In genomic region chr16:24838554-24839266, GRCh38 we compare ENCODE assay signal across 11 cellular contexts. TPM values are rescaled to one million over a fixed set of nuclear protein-coding genes. Genes with fewer than 3 reads are reported as not detected.
A peak's percentile ranks its signal among the peaks of the same experiment; 100 is the strongest.
DNase-seq lines count a peak whose midpoint lies in the region; ATAC-seq, FAIRE-seq and TF ChIP-seq lines count a peak whose summit lies in the region.
"Had no signal": no experiment of that assay in that cellular context is flagged by ENCODE, and none has a peak within 500 bp of the region (broad histone marks: within the 10 kb centered on the region; RNA-seq: fewer than 3 reads in every experiment).

No MANE protein-coding gene starts in this region.

- TF ChIP-seq POLR2A in upper lobe of left lung (IDR thresholded peaks at IDR 0.05), result no peak

- H3K9me3 ChIP-seq in upper lobe of left lung, result no peaks in the 10 kb centered on the region

- peak; percentile 42 for DNase-seq in DMS53 (lab: John Stamatoyannopoulos, UW)
- DNase-seq in DMS53 treated with DMSO at 0.1 percent for 48 hours (lab: John Stamatoyannopoulos, UW; ENCODE audit: unreplicated experiment), result no peak
- peak; percentile 74 for DNase-seq in bronchial epithelial cell (ENCODE audit: low read depth)
- DNase-seq in upper lobe of left lung, result peak in 1 of 2 donors; percentile 47
- no peak for DNase-seq in stimulated activated CD4-positive, alpha-beta T cell treated with anti-CD3 and anti-CD28 coated beads, Interleukin-2, amount 100 ng/mL, for 48 hours
- no peak for DNase-seq in activated CD4-positive, CD25-positive, alpha-beta regulatory T cell (lab: John Stamatoyannopoulos, UW)
- DNase-seq in NCI-H345 treated with DMSO at 0.1 percent for 48 hours (lab: John Stamatoyannopoulos, UW; ENCODE audit: unreplicated experiment), result no peak
- DNase-seq: NCI-H1417 treated with DMSO at 0.1 percent for 48 hours had no signal

- peaks cover 5 to 17% (median 12%) of the 10 kb centered on the region in 4 donors for H3K4me1 ChIP-seq in upper lobe of left lung

- H3K4me3 ChIP-seq in bronchial epithelial cell (ENCODE audit: low read depth, low read length) (no peak overlapping the region), upper lobe of left lung (no peak overlapping the region)

- no peak for TF ChIP-seq EP300 in upper lobe of left lung (IDR thresholded peaks at IDR 0.05)

- TF ChIP-seq CTCF in bronchial epithelial cell (IDR thresholded peaks at IDR 0.05; ENCODE audit: insufficient read depth, low read length, severe bottlenecking) (no peak), upper lobe of left lung (IDR thresholded peaks at IDR 0.05) (no peak)

- ATAC-seq in upper lobe of left lung (ENCODE audit: low FRiP score in 2 of 2), result peak; percentile 37 to 76
- ATAC-seq: activated naive CD4-positive, alpha-beta T cell treated with anti-CD3 and anti-CD28 coated beads, Interleukin-2, amount 50 U/mL, for 72 hours had no signal

- H3K27ac ChIP-seq in layer of hippocampus (ENCODE audit: low read depth, low read length) (peak overlapping the region; percentile 94), upper lobe of left lung (peak overlapping the region in 2 of 4 donors; percentile 16 to 26)
- H3K27ac ChIP-seq: 22Rv1 had no signal

- H3K36me3 ChIP-seq in bronchial epithelial cell (ENCODE audit: control insufficient read depth, insufficient read depth, low read length) (no peaks in the 10 kb centered on the region), upper lobe of left lung (no peaks in the 10 kb centered on the region)

- WGBS in upper lobe of left lung, 2 donors, result 22 to 28% methylated on average over 5 of the region's 5 CpGs

- H3K27me3 ChIP-seq in bronchial epithelial cell (ENCODE audit: control insufficient read depth, insufficient read depth, low read length) (no peaks in the 10 kb centered on the region), layer of hippocampus (ENCODE audit: control insufficient read depth, insufficient read depth, low read length) (no peaks in the 10 kb centered on the region), upper lobe of left lung (no peaks in the 10 kb centered on the region)

- no peak for FAIRE-seq in bronchial epithelial cell (lab: Jason Lieb, UNC)

RNA-seq across cellular contexts. Expression of gene SLC5A11, which starts 7.1 kb away (rescaled TPM):
- total RNA-seq in bronchial epithelial cell (not detected in 2 replicates), upper lobe of left lung (under 1 TPM in 3 of 6 donors, not detected in 3; 0.15 to 0.86 (median 0.30) TPM)
- total RNA-seq: activated naive CD4-positive, alpha-beta T cell treated with anti-CD3 and anti-CD28 coated beads, Interleukin-2, amount 50 U/mL, for 72 hours had no signal

Comparison
In these comparisons a context has a peak if more than half of its experiments do, and no peak if none do; other contexts are left out.
1. DNase-seq: peak in DMS53 (single experiment) and bronchial epithelial cell (single experiment); none in DMS53 treated with DMSO at 0.1 percent for 48 hours (single experiment), stimulated activated CD4-positive, alpha-beta T cell treated with anti-CD3 and anti-CD28 coated beads, Interleukin-2, amount 100 ng/mL, for 48 hours (0 of 2), activated CD4-positive, CD25-positive, alpha-beta regulatory T cell (0 of 4) and NCI-H345 treated with DMSO at 0.1 percent for 48 hours (single experiment).